ENCODE assay signal across 26 cellular contexts in the genomic region with DNA sequence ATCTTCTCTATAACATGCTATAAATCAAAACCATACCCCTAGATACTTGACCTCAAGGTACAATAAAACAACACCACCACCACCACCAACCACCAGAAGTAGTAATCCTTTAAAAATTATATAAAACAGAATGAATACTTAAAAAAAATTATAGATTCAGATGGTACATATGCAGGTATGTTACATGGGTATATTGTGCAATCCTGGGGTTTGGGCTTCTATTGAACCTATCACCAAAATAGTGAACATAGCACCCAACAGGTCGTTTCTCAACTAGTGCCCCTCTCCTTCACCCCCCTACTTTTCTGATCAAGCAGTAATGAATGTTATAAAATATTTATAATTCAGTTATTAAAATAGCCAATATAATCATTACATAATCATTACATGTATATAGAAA.
"Had no signal": no experiment of that assay in that cellular context is flagged by ENCODE, and none has a peak within 500 bp of the region (broad histone marks: within the 10 kb centered on the region; RNA-seq: fewer than 3 reads in every experiment).

No MANE protein-coding gene starts in this region.

- H3K4me3 ChIP-seq: stomach, suprapubic skin, testis, thoracic aorta, thyroid gland, tibial artery, tibial nerve, transverse colon, upper lobe of left lung, upper lobe of right lung, uterus, vagina had no signal

- H3K4me1 ChIP-seq: stomach, suprapubic skin, testis, thyroid gland, tibial artery, tibial nerve, transverse colon, upper lobe of left lung, upper lobe of right lung, uterus, vagina had no signal

- H3K36me3 ChIP-seq: uterus had no signal

- H3K9me3 ChIP-seq: stomach, suprapubic skin, testis, thoracic aorta, thyroid gland, tibial artery, tibial nerve, transverse colon, upper lobe of left lung, upper lobe of right lung, uterus, vagina had no signal

- H3K27me3 ChIP-seq: stomach, suprapubic skin, testis, thyroid gland, tibial artery, tibial nerve, transverse colon, upper lobe of left lung, upper lobe of right lung, uterus, vagina had no signal

- FAIRE-seq: urothelium cell line had no signal

- DNase-seq: stimulated activated CD4-positive, alpha-beta T cell treated with anti-CD3 and anti-CD28 coated beads, Interleukin-2, amount 100 ng/mL, for 48 hours; stimulated activated CD4-positive, alpha-beta T cell treated with anti-CD3 and anti-CD28 coated beads, Interleukin-4, amount 100 ng/mL, for 1 hour; stimulated activated CD4-positive, alpha-beta T cell treated with anti-CD3 and anti-CD28 coated beads, Interleukin-4, amount 100 ng/mL, for 24 hours; stimulated activated CD4-positive, alpha-beta T cell treated with anti-CD3 and anti-CD28 coated beads, Interleukin-4, amount 100 ng/mL, for 4 hours; stimulated activated CD8-positive, alpha-beta memory T cell treated with anti-CD3 and anti-CD28 coated beads, Interleukin-4, amount 100 ng/mL, for 48 hours; stimulated activated naive B cell treated with anti-CD40 and anti-IgM and Interleukin-4, amounts not matched to agents 10 μg/mL and 1 μg/mL and 100 μg/mL, for 72 hours; stimulated activated naive CD4-positive, alpha-beta T cell treated with Interleukin-2 at 50 U/mL for 16 hours; stimulated activated naive CD8-positive, alpha-beta T cell treated with anti-CD3 and anti-CD28 coated beads, Interleukin-15, amount 100 ng/mL, for 72 hours; stimulated activated naive CD8-positive, alpha-beta T cell treated with anti-CD3 and anti-CD28 coated beads, Interleukin-15, Interleukin-2, amounts not matched to agents 100 U/mL and 50 U/mL, for 24 hours; stomach; substantia nigra; testis; thyroid gland; tibial artery; transverse colon; trophoblast cell; upper lobe of left lung; upper lobe of right lung; uterus had no signal

- H3K27ac ChIP-seq: stomach, suprapubic skin, testis, thoracic aorta, thyroid gland, tibial artery, tibial nerve, transverse colon, upper lobe of left lung, upper lobe of right lung, uterus, vagina had no signal

- ATAC-seq: stimulated activated effector memory CD8-positive, alpha-beta T cell treated with anti-CD3 and anti-CD28 coated beads, Interleukin-12 subunit alpha, Interleukin-12 subunit beta, amount 100 ng/mL, for 72 hours; stimulated activated memory B cell treated with anti-CD40 and anti-IgM and Interleukin-4, amounts not matched to agents 10 μg/mL and 1 μg/mL and 100 μg/mL, for 72 hours; stimulated activated naive B cell treated with anti-CD40 and anti-IgM and Interleukin-4, amounts not matched to agents 10 μg/mL and 1 μg/mL and 100 μg/mL, for 72 hours; stimulated activated naive CD8-positive, alpha-beta T cell treated with anti-CD3 and anti-CD28 coated beads, Interleukin-15, amount 100 ng/mL, for 72 hours; stimulated activated naive CD8-positive, alpha-beta T cell treated with anti-CD3 and anti-CD28 coated beads, Interleukin-15, Interleukin-2, amounts not matched to agents 100 U/mL and 50 U/mL, for 24 hours; upper lobe of right lung had no signal
